In the genomic region with DNA sequence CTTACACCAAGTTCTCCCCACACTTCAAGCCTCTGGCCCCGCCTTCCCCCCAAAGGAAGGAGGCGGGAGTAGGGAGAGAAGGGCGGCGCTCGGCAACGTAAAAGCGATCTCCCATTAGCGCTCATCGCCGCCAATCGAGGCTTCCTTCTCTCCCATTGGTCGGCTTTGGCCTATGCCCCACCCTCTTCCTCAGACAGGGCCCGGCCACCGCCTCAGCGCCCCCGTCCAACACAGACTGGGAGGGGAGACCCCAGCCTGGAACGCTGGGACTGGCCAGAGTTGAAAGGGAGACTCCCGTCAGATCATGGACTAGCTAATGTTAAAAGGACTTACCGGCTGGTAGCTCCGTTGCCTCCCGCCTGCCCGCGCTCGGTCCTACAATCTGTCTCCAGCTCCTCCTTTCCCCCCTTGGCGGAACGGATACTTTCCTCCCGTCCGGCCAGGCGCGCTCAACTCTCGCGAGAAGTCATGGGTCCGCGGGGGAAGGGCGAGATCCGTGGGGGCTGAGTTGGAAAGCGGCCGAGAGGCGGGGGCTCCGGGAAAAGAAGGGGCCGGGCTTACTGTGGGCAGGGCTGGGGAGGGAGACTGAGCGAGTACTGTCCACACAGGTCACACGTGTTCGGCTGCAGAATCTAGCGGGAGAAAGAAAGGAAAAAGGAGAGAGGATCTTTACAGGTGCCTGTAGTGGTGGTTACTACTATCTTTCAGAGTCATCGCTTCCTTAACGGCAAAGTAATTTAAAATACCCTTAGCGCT, we compare ENCODE assay signal across 8 cellular contexts. TPM values are rescaled to one million over a fixed set of nuclear protein-coding genes. Genes with fewer than 3 reads are reported as not detected.
DNase-seq lines count a peak whose midpoint lies in the region; ATAC-seq and TF ChIP-seq lines count a peak whose summit lies in the region.

A gene (minus strand): TSS at position 437 of the 756 bp plus-strand sequence. CDS start 25,382 bp downstream, outside the sequence.

- DNase-seq in AG08396 (ENCODE audit: low spot score) = peak; percentile 96
- peak; percentile 91 for DNase-seq in NCI-H345 treated with DMSO at 0.1 percent for 48 hours (lab: John Stamatoyannopoulos, UW; ENCODE audit: unreplicated experiment)
- peak; percentile 92 to 97 (median 95) for DNase-seq in activated CD4-positive, CD25-positive, alpha-beta regulatory T cell (lab: John Stamatoyannopoulos, UW)
- peak; percentile 98 for DNase-seq in central memory CD4-positive, alpha-beta T cell
- DNase-seq in inferior parietal cortex (ENCODE audit: extremely low spot score) = peak; percentile 98
- DNase-seq in spleen = peak; percentile 99

- H3K27ac ChIP-seq in spleen = peak within 1 kb of the TSS; percentile 87 to 97 (median 92)

- TF ChIP-seq CTCF in spleen (IDR thresholded peaks at IDR 0.05 in 8 of 11, conservative IDR thresholded peaks at IDR 0.05 in 3 of 11) = peak in 4 of 11 experiments; percentile 17 to 41 (median 37)

- H3K4me1 ChIP-seq in spleen = peaks cover 25 to 56% (median 45%) of the 10 kb centered on the region in 6 donors

- intact Hi-C loops in spleen (cut with DNase I; ENCODE audit: low total_unique reads) = no loop called here

- TF ChIP-seq POLR2A in spleen (IDR thresholded peaks at IDR 0.05) = peak in 2 of 3 donors; percentile 11 to 46

- 0 to 1% (median 0%) methylated on average over 46 to 48 of the region's 48 CpGs for WGBS in spleen, 5 donors

- peak within 1 kb of the TSS; percentile 42 to 76 (median 54) for H3K4me3 ChIP-seq in spleen

- ATAC-seq in GM19023 (IDR thresholded peaks at IDR 0.05; ENCODE audit: unreplicated experiment) (peak; percentile 97), HG03280 (IDR thresholded peaks at IDR 0.05; ENCODE audit: unreplicated experiment) (peak; percentile 96)

- no peaks in the 10 kb centered on the region for H3K27me3 ChIP-seq in spleen (replicated peaks in 1 of 7)

- H3K36me3 ChIP-seq in spleen = peaks cover 0 to 7% (median 0%) of the 10 kb centered on the region in 6 donors

- no peaks in the 10 kb centered on the region for H3K9me3 ChIP-seq in spleen

RNA-seq across cellular contexts. Expression of the gene that starts here (rescaled TPM):
- 10 to 100 TPM; 30.0 to 52.8 (median 47.6) TPM for total RNA-seq in spleen
- polyA plus RNA-seq in spleen = 10 to 100 TPM in 1 of 3 donors, 1 to 10 TPM in 2; 6.5 to 12.1 (median 8.5) TPM

Comparison
In these comparisons a context has a peak if more than half of its experiments do, and no peak if none do; other contexts are left out.
1. Peak in every context shown above with its lines: DNase-seq, ATAC-seq, H3K4me3 ChIP-seq and H3K27ac ChIP-seq.